ENCODE assay signal across 9 cellular contexts in genomic region chr7:54841772-54842707, GRCh38.
DNase-seq lines count a peak whose midpoint lies in the region; ATAC-seq, FAIRE-seq and TF ChIP-seq lines count a peak whose summit lies in the region.
"Had no signal": no experiment of that assay in that cellular context is flagged by ENCODE, and none has a peak within 500 bp of the region (broad histone marks: within the 10 kb centered on the region; RNA-seq: fewer than 3 reads in every experiment).

No MANE protein-coding gene starts in this region.

- H3K27me3 ChIP-seq in breast epithelium (no peaks in the 10 kb centered on the region), upper lobe of left lung (no peaks in the 10 kb centered on the region)

- POLR2A ChIA-PET in MCF 10A (lab: Yijun Ruan, JAX), result no interaction called here

- TF ChIP-seq EP300 in upper lobe of left lung (IDR thresholded peaks at IDR 0.05), result no peak

- H3K9me3 ChIP-seq in breast epithelium (no peaks in the 10 kb centered on the region), upper lobe of left lung (no peaks in the 10 kb centered on the region)

- no TSS peak for BruUV-seq in MCF 10A (replicated peaks; lab: Mats Ljungman, UMichigan)

- H3K4me1 Mint-ChIP-seq in MCF 10A (ENCODE audit: insufficient read depth, unreplicated experiment) (peaks cover 31% of the 10 kb centered on the region), glutamatergic neuron (ENCODE audit: low read depth, unreplicated experiment) (no peaks in the 10 kb centered on the region)
- H3K4me1 Mint-ChIP-seq: stimulated activated naive CD8-positive, alpha-beta T cell treated with anti-CD3 and anti-CD28 coated beads, Interleukin-15, amount 100 ng/mL, for 72 hours had no signal

- H3K36me3 Mint-ChIP-seq in MCF 10A (ENCODE audit: insufficient read depth, unreplicated experiment) (no peaks in the 10 kb centered on the region), glutamatergic neuron (ENCODE audit: unreplicated experiment) (no peaks in the 10 kb centered on the region)

- no peak overlapping the region for H3K4me3 ChIP-seq in breast epithelium
- H3K4me3 ChIP-seq in upper lobe of left lung, result no peak overlapping the region

- TF ChIP-seq POLR2A in breast epithelium (IDR thresholded peaks at IDR 0.05) (no peak), upper lobe of left lung (IDR thresholded peaks at IDR 0.05) (no peak)

- 31 to 43% methylated on average over 8 of the region's 8 CpGs for WGBS in upper lobe of left lung, 2 donors

- peak; percentile 38 for TF ChIP-seq CTCF in MCF 10A (IDR thresholded peaks at IDR 0.05; ENCODE audit: unreplicated experiment)
- peak in 1 of 3 donors; percentile 10 for TF ChIP-seq CTCF in breast epithelium (IDR thresholded peaks at IDR 0.05)
- TF ChIP-seq CTCF in glutamatergic neuron (IDR thresholded peaks at IDR 0.05; ENCODE audit: partially characterized antibody, unreplicated experiment), result peak; percentile 43
- peak in 5 of 6 experiments; percentile 24 to 36 (median 34) for TF ChIP-seq CTCF in upper lobe of left lung (IDR thresholded peaks at IDR 0.05)

- intact Hi-C loops in MCF 10A (cut with micrococcal nuclease) (no loop called here), breast epithelium (cut with DNase I; ENCODE audit: low total_unique reads) (no loop called here), posterior vena cava (cut with DNase I) (loop anchor here in 1 of 2 donors (5.0 kb wide), 1 partner anchor 40 kb away; no protein-coding TSS in a partner anchor)

- H3K4me3 Mint-ChIP-seq in MCF 10A (ENCODE audit: unreplicated experiment), result no peak overlapping the region
- no peak overlapping the region for H3K4me3 Mint-ChIP-seq in glutamatergic neuron (ENCODE audit: unreplicated experiment)
- H3K4me3 Mint-ChIP-seq: stimulated activated naive CD8-positive, alpha-beta T cell treated with anti-CD3 and anti-CD28 coated beads, Interleukin-15, amount 100 ng/mL, for 72 hours had no signal

- DNase-seq in MCF 10A (ENCODE audit: unreplicated experiment), result peak; percentile 43
- DNase-seq in breast epithelium (ENCODE audit: low spot score in 2 of 2), result no peak
- peak; percentile 58 for DNase-seq in RPMI8226
- peak; percentile 52 for DNase-seq in glutamatergic neuron
- peak in 1 of 2 donors; percentile 42 for DNase-seq in upper lobe of left lung
- DNase-seq in GM19239 (ENCODE audit: insufficient read length, low spot score), result no peak
- DNase-seq in posterior vena cava (ENCODE audit: low spot score), result no peak
- DNase-seq: stimulated activated naive CD8-positive, alpha-beta T cell treated with anti-CD3 and anti-CD28 coated beads, Interleukin-15, amount 100 ng/mL, for 72 hours had no signal

- H3K4me1 ChIP-seq in breast epithelium (no peaks in the 10 kb centered on the region), upper lobe of left lung (peaks cover 0 to 13% (median 6%) of the 10 kb centered on the region in 4 donors)

- no peak for FAIRE-seq in GM19239 (lab: Jason Lieb, UNC)

- peak overlapping the region in 1 of 2 donors; percentile 21 for H3K27ac ChIP-seq in breast epithelium
- H3K27ac ChIP-seq in upper lobe of left lung, result no peak overlapping the region

- CTCF ChIA-PET in MCF 10A (lab: Yijun Ruan, JAX), result interaction anchor here (0.6 to 3.2 kb wide), 9 partner anchors 9 to 413 kb away, joined by 3 to 21 read pairs (median 3); no protein-coding TSS in a partner anchor

- ATAC-seq in upper lobe of left lung (ENCODE audit: low FRiP score in 2 of 2), result no peak
- no peak for ATAC-seq in HG02852 (IDR thresholded peaks at IDR 0.05; ENCODE audit: unreplicated experiment)
- ATAC-seq: stimulated activated naive CD8-positive, alpha-beta T cell treated with anti-CD3 and anti-CD28 coated beads, Interleukin-15, amount 100 ng/mL, for 72 hours had no signal

- H3K27me3 Mint-ChIP-seq in MCF 10A (ENCODE audit: insufficient read depth, unreplicated experiment) (no peaks in the 10 kb centered on the region), glutamatergic neuron (ENCODE audit: unreplicated experiment) (no peaks in the 10 kb centered on the region)
- H3K27me3 Mint-ChIP-seq: stimulated activated naive CD8-positive, alpha-beta T cell treated with anti-CD3 and anti-CD28 coated beads, Interleukin-15, amount 100 ng/mL, for 72 hours had no signal

- H3K9me3 Mint-ChIP-seq in MCF 10A (ENCODE audit: unreplicated experiment) (no peaks in the 10 kb centered on the region), glutamatergic neuron (ENCODE audit: unreplicated experiment) (peaks cover 3% of the 10 kb centered on the region)
- H3K9me3 Mint-ChIP-seq: stimulated activated naive CD8-positive, alpha-beta T cell treated with anti-CD3 and anti-CD28 coated beads, Interleukin-15, amount 100 ng/mL, for 72 hours had no signal

- H3K36me3 ChIP-seq in breast epithelium (no peaks in the 10 kb centered on the region), upper lobe of left lung (no peaks in the 10 kb centered on the region)

- no peak overlapping the region for H3K27ac Mint-ChIP-seq in MCF 10A (ENCODE audit: low read depth, unreplicated experiment)
- H3K27ac Mint-ChIP-seq in glutamatergic neuron (ENCODE audit: unreplicated experiment), result no peak overlapping the region
- H3K27ac Mint-ChIP-seq: stimulated activated naive CD8-positive, alpha-beta T cell treated with anti-CD3 and anti-CD28 coated beads, Interleukin-15, amount 100 ng/mL, for 72 hours had no signal

Comparison
In these comparisons a context has a peak if more than half of its experiments do, and no peak if none do; other contexts are left out.
1. DNase-seq: peak in MCF 10A (single experiment), RPMI8226 (single experiment) and glutamatergic neuron (single experiment); none in breast epithelium (0 of 2), GM19239 (single experiment) and posterior vena cava (single experiment).